In the genomic region with DNA sequence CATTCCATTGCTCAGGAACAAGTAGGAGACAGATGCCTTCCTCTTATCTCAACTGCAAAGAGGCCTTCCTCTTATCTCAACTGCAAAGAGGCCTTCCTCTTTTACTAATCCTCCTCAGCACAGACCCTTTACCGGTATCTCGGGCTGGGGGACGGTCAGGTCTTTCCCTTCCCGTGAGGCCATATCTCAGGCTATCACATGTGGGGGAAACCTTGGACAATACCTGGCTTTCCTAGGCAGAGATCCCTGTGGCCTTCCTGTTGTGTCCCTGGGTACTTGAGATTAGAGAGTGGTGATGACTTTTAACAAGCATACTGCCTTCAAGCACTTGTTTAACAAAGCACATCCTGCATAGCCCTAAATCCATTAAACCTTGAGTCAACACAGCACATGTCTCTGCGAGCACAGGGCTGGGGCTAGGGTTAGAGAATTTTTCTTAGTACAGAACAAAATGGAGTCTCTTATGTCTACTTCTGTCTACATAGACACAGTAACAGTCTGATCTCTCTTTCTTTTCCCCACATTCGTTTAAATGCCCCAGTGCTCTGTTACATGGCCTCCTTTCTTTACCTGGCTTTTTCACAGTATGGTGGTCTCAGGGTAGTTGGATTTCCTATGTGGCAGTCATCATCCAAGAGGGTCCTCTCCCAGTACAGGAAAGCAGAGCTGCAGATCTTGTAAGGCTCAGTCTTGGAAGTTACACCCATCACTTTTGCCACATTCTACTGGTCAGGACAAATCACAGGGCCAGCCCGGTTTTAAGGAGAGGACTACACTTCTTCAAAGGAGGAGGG, we compare ENCODE assay signal across 1 cellular context.
TF ChIP-seq lines count a peak whose summit lies in the region.

No MANE protein-coding gene starts in this region.

TF ChIP-seq in K562, 482 proteins besides CTCF, POLR2A, EP300 and RAD21 (continued from another document and continues in another):
- TF ChIP-seq MEF2A (IDR thresholded peaks at IDR 0.05; ENCODE audit: control insufficient read depth, low read depth, low read length) (peak; percentile 56), GATAD2A (IDR thresholded peaks at IDR 0.05) (peak; percentile 88), FOSL1 (tag; conservative IDR thresholded peaks at IDR 0.05) (peak; percentile 91), BCLAF1 (IDR thresholded peaks at IDR 0.05; ENCODE audit: borderline replicate concordance in 1 of 2, control insufficient read depth in 1 of 2, low read depth in 2 of 2, low read length in 1 of 2) (0 out of 4 replicates have a peak, but pooled peaks of 1 of the 2 experiments have one; percentile 55), BHLHE40 (IDR thresholded peaks at IDR 0.05; ENCODE audit: low read length) (peak; percentile 91), MTA3 (IDR thresholded peaks at IDR 0.05; ENCODE audit: borderline replicate concordance) (peak; percentile 97), ZNF324 (CRISPR knock-in tag; IDR thresholded peaks at IDR 0.05) (peak; percentile 92), CBFA2T2 (conservative IDR thresholded peaks at IDR 0.05) (peak; percentile 100), ZNF449 (CRISPR knock-in tag; IDR thresholded peaks at IDR 0.05) (peak; percentile 90), THAP12 (CRISPR knock-in tag; IDR thresholded peaks at IDR 0.05) (0 out of 2 replicates have a peak, but pooled peaks have one; percentile 15), ZNF717 (CRISPR knock-in tag; IDR thresholded peaks at IDR 0.05) (peak; percentile 90), CBFA2T3 (IDR thresholded peaks at IDR 0.05) (peak; percentile 100), ZNF644 (tag; IDR thresholded peaks at IDR 0.05; ENCODE audit: low read depth) (peak; percentile 99), OTX1 (CRISPR knock-in tag; IDR thresholded peaks at IDR 0.05) (peak; percentile 84), SMARCB1 (IDR thresholded peaks at IDR 0.05; ENCODE audit: insufficient read length, low read depth) (peak; percentile 63), ZNF696 (CRISPR knock-in tag; conservative IDR thresholded peaks at IDR 0.05) (peak; percentile 89), ZNF699 (CRISPR knock-in tag; IDR thresholded peaks at IDR 0.05; ENCODE audit: insufficient replicate concordance) (peak; percentile 92), ESRRA (IDR thresholded peaks at IDR 0.05; ENCODE audit: borderline replicate concordance, low read depth) (peak; percentile 71; the same call in 1 of the 2 replicates), HDAC3 (IDR thresholded peaks at IDR 0.05; ENCODE audit: borderline replicate concordance, partially characterized antibody) (peak; percentile 99), KDM1A (IDR thresholded peaks at IDR 0.05) (peak; percentile 99), NUFIP1 (IDR thresholded peaks at IDR 0.05; ENCODE audit: partially characterized antibody) (peak; percentile 49), CXXC5 (CRISPR knock-in tag; IDR thresholded peaks at IDR 0.05) (peak; percentile 99), HDAC1 (IDR thresholded peaks at IDR 0.05) (peak; percentile 83 to 98), ZNF780A (CRISPR knock-in tag; IDR thresholded peaks at IDR 0.05) (peak; percentile 96), ZNF57 (CRISPR knock-in tag; IDR thresholded peaks at IDR 0.05) (peak; percentile 94), ZNF175 (CRISPR knock-in tag; IDR thresholded peaks at IDR 0.05; ENCODE audit: low read depth) (peak; percentile 99), ZBTB12 (CRISPR knock-in tag; IDR thresholded peaks at IDR 0.05) (peak; percentile 93), CBX3 (IDR thresholded peaks at IDR 0.05; ENCODE audit: borderline replicate concordance in 1 of 2, low read length in 2 of 2) (peak in 1 of 2 experiments; percentile 84; a peak in 2 of 3 replicates), HMG20B (CRISPR knock-in tag; IDR thresholded peaks at IDR 0.05) (peak; percentile 81; the same call in 1 of the 2 replicates), RAD51 (IDR thresholded peaks at IDR 0.05; ENCODE audit: borderline replicate concordance, low read depth) (peak; percentile 73; the same call in 1 of the 2 replicates)
- TF ChIP-seq, protein P1, sequence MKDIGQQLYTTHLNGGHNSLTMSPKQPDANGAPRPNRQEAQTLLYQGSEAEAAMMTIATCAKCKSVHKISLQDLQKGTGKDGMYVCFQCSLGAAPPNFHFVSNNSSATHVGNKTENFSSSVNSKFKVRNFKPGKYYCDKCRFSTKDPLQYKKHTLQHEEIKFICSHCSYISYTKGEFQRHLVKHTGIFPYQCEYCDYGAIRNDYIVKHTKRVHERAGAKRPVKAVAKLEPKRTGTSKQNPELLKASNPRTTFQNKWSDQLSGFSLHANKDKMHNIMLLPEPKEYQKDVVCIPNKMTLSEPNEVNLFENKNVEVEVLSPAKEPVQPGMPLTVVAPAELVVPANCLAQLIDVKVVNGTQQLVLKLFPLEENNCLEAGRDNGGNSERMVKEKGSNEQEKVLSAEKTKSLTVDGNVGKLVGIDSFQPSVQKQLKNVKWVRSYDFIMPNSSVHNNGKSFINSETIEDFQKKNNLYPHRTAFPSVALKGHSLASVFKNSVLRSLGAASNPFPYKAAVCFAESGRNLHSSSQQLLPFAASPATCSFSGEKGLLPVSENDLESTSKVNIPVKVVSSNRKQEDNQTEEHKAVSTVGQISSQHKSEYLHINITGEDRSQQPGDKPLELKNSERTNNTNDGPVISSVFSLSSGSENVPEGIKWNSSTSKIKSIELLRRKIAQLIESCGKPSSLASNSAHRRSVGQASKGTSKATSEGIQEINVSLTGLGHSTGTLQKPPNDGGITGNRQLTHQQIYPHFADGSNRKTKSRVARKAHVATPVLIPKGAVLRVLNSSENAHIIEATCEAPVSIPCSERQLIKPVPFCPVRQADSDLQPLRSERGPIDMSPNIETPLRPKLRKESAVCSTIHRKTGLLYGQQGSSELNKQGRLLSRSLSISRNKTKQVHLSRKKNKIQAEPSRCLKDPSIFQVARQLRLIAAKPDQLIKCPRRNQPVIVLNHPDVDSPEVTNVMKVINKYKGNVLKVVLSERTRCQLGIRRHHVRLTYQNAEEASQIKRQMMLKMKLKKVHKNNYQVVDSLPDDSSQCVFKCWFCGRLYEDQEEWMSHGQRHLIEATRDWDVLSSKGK (CRISPR knock-in tag; IDR thresholded peaks at IDR 0.05): peak; percentile 91
- TF ChIP-seq, protein P2, sequence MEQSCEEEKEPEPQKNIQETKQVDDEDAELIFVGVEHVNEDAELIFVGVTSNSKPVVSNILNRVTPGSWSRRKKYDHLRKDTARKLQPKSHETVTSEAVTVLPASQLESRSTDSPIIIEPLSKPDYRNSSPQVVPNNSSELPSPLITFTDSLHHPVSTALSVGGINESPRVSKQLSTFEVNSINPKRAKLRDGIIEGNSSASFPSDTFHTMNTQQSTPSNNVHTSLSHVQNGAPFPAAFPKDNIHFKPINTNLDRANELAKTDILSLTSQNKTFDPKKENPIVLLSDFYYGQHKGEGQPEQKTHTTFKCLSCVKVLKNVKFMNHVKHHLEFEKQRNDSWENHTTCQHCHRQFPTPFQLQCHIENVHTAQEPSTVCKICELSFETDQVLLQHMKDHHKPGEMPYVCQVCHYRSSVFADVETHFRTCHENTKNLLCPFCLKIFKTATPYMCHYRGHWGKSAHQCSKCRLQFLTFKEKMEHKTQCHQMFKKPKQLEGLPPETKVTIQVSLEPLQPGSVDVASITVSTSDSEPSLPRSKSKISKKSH (CRISPR knock-in tag; IDR thresholded peaks at IDR 0.05): peak; percentile 96
- TF ChIP-seq, protein P3, sequence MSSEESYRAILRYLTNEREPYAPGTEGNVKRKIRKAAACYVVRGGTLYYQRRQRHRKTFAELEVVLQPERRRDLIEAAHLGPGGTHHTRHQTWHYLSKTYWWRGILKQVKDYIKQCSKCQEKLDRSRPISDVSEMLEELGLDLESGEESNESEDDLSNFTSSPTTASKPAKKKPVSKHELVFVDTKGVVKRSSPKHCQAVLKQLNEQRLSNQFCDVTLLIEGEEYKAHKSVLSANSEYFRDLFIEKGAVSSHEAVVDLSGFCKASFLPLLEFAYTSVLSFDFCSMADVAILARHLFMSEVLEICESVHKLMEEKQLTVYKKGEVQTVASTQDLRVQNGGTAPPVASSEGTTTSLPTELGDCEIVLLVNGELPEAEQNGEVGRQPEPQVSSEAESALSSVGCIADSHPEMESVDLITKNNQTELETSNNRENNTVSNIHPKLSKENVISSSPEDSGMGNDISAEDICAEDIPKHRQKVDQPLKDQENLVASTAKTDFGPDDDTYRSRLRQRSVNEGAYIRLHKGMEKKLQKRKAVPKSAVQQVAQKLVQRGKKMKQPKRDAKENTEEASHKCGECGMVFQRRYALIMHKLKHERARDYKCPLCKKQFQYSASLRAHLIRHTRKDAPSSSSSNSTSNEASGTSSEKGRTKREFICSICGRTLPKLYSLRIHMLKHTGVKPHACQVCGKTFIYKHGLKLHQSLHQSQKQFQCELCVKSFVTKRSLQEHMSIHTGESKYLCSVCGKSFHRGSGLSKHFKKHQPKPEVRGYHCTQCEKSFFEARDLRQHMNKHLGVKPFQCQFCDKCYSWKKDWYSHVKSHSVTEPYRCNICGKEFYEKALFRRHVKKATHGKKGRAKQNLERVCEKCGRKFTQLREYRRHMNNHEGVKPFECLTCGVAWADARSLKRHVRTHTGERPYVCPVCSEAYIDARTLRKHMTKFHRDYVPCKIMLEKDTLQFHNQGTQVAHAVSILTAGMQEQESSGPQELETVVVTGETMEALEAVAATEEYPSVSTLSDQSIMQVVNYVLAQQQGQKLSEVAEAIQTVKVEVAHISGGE (CRISPR knock-in tag; IDR thresholded peaks at IDR 0.05): peak in 1 of 3 experiments; percentile 90; a peak in 2 of 6 replicates
- TF ChIP-seq, protein P4, sequence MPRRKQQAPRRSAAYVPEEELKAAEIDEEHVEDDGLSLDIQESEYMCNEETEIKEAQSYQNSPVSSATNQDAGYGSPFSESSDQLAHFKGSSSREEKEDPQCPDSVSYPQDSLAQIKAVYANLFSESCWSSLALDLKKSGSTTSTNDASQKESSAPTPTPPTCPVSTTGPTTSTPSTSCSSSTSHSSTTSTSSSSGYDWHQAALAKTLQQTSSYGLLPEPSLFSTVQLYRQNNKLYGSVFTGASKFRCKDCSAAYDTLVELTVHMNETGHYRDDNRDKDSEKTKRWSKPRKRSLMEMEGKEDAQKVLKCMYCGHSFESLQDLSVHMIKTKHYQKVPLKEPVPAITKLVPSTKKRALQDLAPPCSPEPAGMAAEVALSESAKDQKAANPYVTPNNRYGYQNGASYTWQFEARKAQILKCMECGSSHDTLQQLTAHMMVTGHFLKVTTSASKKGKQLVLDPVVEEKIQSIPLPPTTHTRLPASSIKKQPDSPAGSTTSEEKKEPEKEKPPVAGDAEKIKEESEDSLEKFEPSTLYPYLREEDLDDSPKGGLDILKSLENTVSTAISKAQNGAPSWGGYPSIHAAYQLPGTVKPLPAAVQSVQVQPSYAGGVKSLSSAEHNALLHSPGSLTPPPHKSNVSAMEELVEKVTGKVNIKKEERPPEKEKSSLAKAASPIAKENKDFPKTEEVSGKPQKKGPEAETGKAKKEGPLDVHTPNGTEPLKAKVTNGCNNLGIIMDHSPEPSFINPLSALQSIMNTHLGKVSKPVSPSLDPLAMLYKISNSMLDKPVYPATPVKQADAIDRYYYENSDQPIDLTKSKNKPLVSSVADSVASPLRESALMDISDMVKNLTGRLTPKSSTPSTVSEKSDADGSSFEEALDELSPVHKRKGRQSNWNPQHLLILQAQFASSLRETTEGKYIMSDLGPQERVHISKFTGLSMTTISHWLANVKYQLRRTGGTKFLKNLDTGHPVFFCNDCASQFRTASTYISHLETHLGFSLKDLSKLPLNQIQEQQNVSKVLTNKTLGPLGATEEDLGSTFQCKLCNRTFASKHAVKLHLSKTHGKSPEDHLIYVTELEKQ (CRISPR knock-in tag; IDR thresholded peaks at IDR 0.05): peak; percentile 99
